8 cellular contexts compared by ENCODE assay signal in the genomic region with DNA sequence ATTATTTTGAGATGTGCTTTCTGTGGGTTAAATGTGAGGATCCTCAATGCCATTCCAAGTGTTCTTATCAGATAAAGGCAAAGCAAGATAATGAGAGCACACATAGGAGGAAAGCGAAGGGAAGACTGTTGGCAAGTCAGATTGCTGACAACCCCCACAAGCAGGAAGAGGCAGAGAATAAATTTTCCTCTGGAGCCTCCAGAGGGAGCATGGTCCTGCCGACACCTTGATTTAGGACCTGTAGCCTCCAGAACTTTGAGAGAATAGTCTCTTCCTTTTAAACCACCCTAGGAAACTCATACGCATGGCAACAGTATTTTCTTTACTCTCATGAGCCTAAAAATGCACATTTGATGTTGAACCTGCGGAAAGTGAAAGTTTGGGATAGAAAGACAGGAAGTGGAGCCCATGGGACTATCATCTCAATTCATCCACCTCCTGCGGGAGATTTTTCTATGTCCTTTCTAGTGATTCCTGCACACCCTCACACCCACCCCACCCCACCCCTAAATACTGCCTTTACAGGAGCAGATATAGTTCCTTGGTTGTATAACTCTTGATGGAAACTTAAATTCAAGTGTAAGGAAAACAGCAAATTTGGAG.
DNase-seq lines count a peak whose midpoint lies in the region; ATAC-seq, FAIRE-seq and TF ChIP-seq lines count a peak whose summit lies in the region.

No MANE protein-coding gene starts in this region.

- 33 to 41% methylated on average over 5 of the region's 5 CpGs for WGBS in heart right ventricle, 2 donors
- WGBS in small intestine, 3 donors = 42 to 57% (median 45%) methylated on average over 5 of the region's 5 CpGs

- H3K9me3 ChIP-seq in heart right ventricle = peaks cover 0 to 3% (median 0%) of the 10 kb centered on the region in 11 donors
- no peaks in the 10 kb centered on the region for H3K9me3 ChIP-seq in small intestine (ENCODE audit: control insufficient read depth, low read depth)
- no peaks in the 10 kb centered on the region for H3K9me3 ChIP-seq in Peyer's patch

- peak; percentile 18 to 67 (median 50) for TF ChIP-seq CTCF in heart right ventricle (IDR thresholded peaks at IDR 0.05)
- TF ChIP-seq CTCF in Peyer's patch (IDR thresholded peaks at IDR 0.05) = peak in 3 of 6 experiments; percentile 54 to 67 (median 55)

- H3K27me3 ChIP-seq in heart right ventricle = no peaks in the 10 kb centered on the region
- H3K27me3 ChIP-seq in small intestine (ENCODE audit: control insufficient read depth in 2 of 2, insufficient read depth in 2 of 2, low read length in 2 of 2) = no peaks in the 10 kb centered on the region
- H3K27me3 ChIP-seq in Peyer's patch = no peaks in the 10 kb centered on the region

- H3K4me1 ChIP-seq in heart right ventricle = peaks cover 0 to 19% (median 13%) of the 10 kb centered on the region in 9 donors
- H3K4me1 ChIP-seq in small intestine (ENCODE audit: control insufficient read depth in 2 of 2, insufficient read depth in 1 of 2, low read depth in 1 of 2, low read length in 1 of 2) = peaks cover 0 to 4% of the 10 kb centered on the region in 2 donors
- peaks cover 0 to 8% (median 0%) of the 10 kb centered on the region in 4 donors for H3K4me1 ChIP-seq in Peyer's patch

- no peak for TF ChIP-seq POLR2A in Peyer's patch (IDR thresholded peaks at IDR 0.05)

- ATAC-seq in heart right ventricle (peak; percentile 66 to 92 (median 86)), GM18498 (IDR thresholded peaks at IDR 0.05; ENCODE audit: unreplicated experiment) (no peak), HG03045 (IDR thresholded peaks at IDR 0.05; ENCODE audit: unreplicated experiment) (no peak)

- H3K36me3 ChIP-seq in heart right ventricle = no peaks in the 10 kb centered on the region
- H3K36me3 ChIP-seq in small intestine (ENCODE audit: control insufficient read depth in 2 of 2, insufficient read depth in 2 of 2, low read length in 2 of 2) = no peaks in the 10 kb centered on the region
- no peaks in the 10 kb centered on the region for H3K36me3 ChIP-seq in Peyer's patch

- no peak for FAIRE-seq in small intestine (lab: Jason Lieb, UNC)

- intact Hi-C loops in heart right ventricle (cut with DNase I) = loop anchor here in 5 of 10 donors (2.0 to 10.0 kb wide), 5 partner anchors 120 to 920 kb away; a partner anchor contains a TSS

- DNase-seq in HCEC 1CT (peak; percentile 64), SW480 (ENCODE audit: low spot score) (peak; percentile 54), heart right ventricle (peak in 1 of 2 donors; percentile 28), small intestine (peak; percentile 74), Peyer's patch (no peak), germinal center (ENCODE audit: low spot score) (no peak)

- H3K4me3 ChIP-seq in heart right ventricle = peak overlapping the region in 4 of 10 donors; percentile 3 to 24 (median 16)
- H3K4me3 ChIP-seq in small intestine (ENCODE audit: low read depth in 1 of 2, low read length in 2 of 2) = no peak overlapping the region
- H3K4me3 ChIP-seq in Peyer's patch = no peak overlapping the region

- H3K27ac ChIP-seq in heart right ventricle = peak overlapping the region in 9 of 10 donors; percentile 13 to 70 (median 46)
- H3K27ac ChIP-seq in small intestine (ENCODE audit: low read depth in 1 of 2, low read length in 1 of 2) = no peak overlapping the region
- no peak overlapping the region for H3K27ac ChIP-seq in Peyer's patch

Comparison
In these comparisons a context has a peak if more than half of its experiments do, and no peak if none do; other contexts are left out.
1. DNase-seq: peak in HCEC 1CT (single experiment), SW480 (single experiment) and small intestine (single experiment); none in Peyer's patch (0 of 3) and germinal center (single experiment).
2. ATAC-seq: peak in heart right ventricle (8 of 8); none in GM18498 (single experiment) and HG03045 (single experiment).
3. H3K27ac ChIP-seq: peak in heart right ventricle (9 of 10); none in small intestine (0 of 2) and Peyer's patch (0 of 4).